ENCODE assay signal across 8 cellular contexts in genomic region chr4:120156115-120156718, GRCh38.
DNase-seq lines count a peak whose midpoint lies in the region; ATAC-seq and TF ChIP-seq lines count a peak whose summit lies in the region.

No MANE protein-coding gene starts in this region.

- H3K4me1 ChIP-seq in left ventricle myocardium inferior (no peaks in the 10 kb centered on the region), neutrophil (ENCODE audit: control insufficient read depth in 1 of 2, insufficient read depth in 1 of 2, low read depth in 1 of 2, low read length in 1 of 2) (no peaks in the 10 kb centered on the region)

- no peak for DNase-seq in left ventricle myocardium inferior
- DNase-seq in left cardiac atrium, result no peak
- peak; percentile 51 for DNase-seq in LHCN-M2 (ENCODE audit: low read depth)
- DNase-seq in SK-N-DZ (ENCODE audit: low spot score), result peak; percentile 78
- DNase-seq in epithelial cell of proximal tubule (ENCODE audit: low read depth), result peak; percentile 35

- H3K9me3 ChIP-seq in left ventricle myocardium inferior (replicated peaks) (no peaks in the 10 kb centered on the region), neutrophil (no peaks in the 10 kb centered on the region)

- H3K4me3 ChIP-seq in left ventricle myocardium inferior (no peak overlapping the region), epithelial cell of proximal tubule (ENCODE audit: low read depth, low read length) (no peak overlapping the region), neutrophil (ENCODE audit: low read depth in 1 of 2, low read length in 1 of 2) (no peak overlapping the region)

- peak; percentile 76 for TF ChIP-seq CTCF in left ventricle myocardium inferior (IDR thresholded peaks at IDR 0.05; ENCODE audit: borderline replicate concordance)
- peak; percentile 64 for TF ChIP-seq CTCF in epithelial cell of proximal tubule (conservative IDR thresholded peaks at IDR 0.05; ENCODE audit: low read depth, low read length)
- peak; percentile 40 for TF ChIP-seq CTCF in neutrophil (IDR thresholded peaks at IDR 0.05)

- H3K27me3 ChIP-seq in left ventricle myocardium inferior (ENCODE audit: low read depth) (no peaks in the 10 kb centered on the region), neutrophil (peaks cover 15% of the 10 kb centered on the region)

- intact Hi-C loops in left ventricle myocardium inferior (cut with micrococcal nuclease) (loop anchor here (5.0 kb wide), 2 partner anchors 946 to 1096 kb away; no protein-coding TSS in a partner anchor), left cardiac atrium (cut with DNase I) (loop anchor here (5.0 to 10.0 kb wide), 6 partner anchors 559 to 1099 kb away; partner anchors contain the start of gene PRDM5 (in 1 of the 2))

- no peak overlapping the region for H3K27ac ChIP-seq in left ventricle myocardium inferior (replicated peaks)
- no peak overlapping the region for H3K27ac ChIP-seq in neutrophil

- H3K36me3 ChIP-seq in left ventricle myocardium inferior, result no peaks in the 10 kb centered on the region
- H3K36me3 ChIP-seq in neutrophil, result no peaks in the 10 kb centered on the region

- no peak for ATAC-seq in left cardiac atrium
- ATAC-seq in GM21529 (IDR thresholded peaks at IDR 0.05; ENCODE audit: unreplicated experiment), result peak; percentile 89
- ATAC-seq in HG03045 (IDR thresholded peaks at IDR 0.05; ENCODE audit: unreplicated experiment), result no peak

Comparison
In these comparisons a context has a peak if more than half of its experiments do, and no peak if none do; other contexts are left out.
1. DNase-seq: peak in LHCN-M2 (single experiment), SK-N-DZ (single experiment) and epithelial cell of proximal tubule (single experiment); none in left ventricle myocardium inferior (single experiment) and left cardiac atrium (single experiment).
2. Peak in every context shown above with its lines, with median percentiles within 50 percentile points of each other: CTCF ChIP-seq.